1 cellular context compared by ENCODE assay signal in the genomic region with DNA sequence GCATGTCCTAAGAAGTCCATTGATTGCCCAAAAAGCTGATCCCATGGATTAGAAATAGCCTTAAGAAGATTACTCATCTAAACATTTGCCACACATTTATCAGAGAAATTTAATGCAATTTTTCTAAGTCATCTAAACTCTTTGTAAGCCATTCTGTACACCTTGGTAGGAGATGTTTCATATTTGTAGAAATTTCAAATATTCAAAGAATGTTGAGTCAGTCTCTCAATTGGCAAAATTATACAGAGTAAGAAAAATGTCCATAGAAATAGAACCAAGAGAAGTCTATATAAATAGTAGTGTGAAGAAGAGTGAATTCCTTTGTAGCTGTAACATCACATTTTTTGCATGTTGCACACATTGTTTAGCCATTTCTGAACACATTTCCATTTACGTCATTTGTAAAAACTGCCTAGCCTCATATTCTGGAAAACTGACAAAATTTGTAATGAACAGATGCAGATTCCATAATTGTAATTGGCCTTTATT.
TF ChIP-seq lines count a peak whose summit lies in the region.

No MANE protein-coding gene starts in this region.

TF ChIP-seq in SK-N-SH, 30 proteins besides CTCF, POLR2A, EP300 and RAD21 (continued from another document):
- TF ChIP-seq SMC3 (IDR thresholded peaks at IDR 0.05; ENCODE audit: low read depth, low read length) (no peak), RCOR1 (IDR thresholded peaks at IDR 0.05; ENCODE audit: low read length) (no peak), ELF1 (IDR thresholded peaks at IDR 0.05) (no peak), MEF2A (IDR thresholded peaks at IDR 0.05; ENCODE audit: borderline replicate concordance, low read depth) (peak; percentile 92), YY1 (IDR thresholded peaks at IDR 0.05; ENCODE audit: low read depth) (no peak), FOXM1 (IDR thresholded peaks at IDR 0.05; ENCODE audit: low read depth) (peak; percentile 88; the same call in 1 of the 2 replicates), GATA2 (CRISPR knock-in tag; IDR thresholded peaks at IDR 0.05) (no peak), TCF12 (IDR thresholded peaks at IDR 0.05) (peak; percentile 86), JUND (IDR thresholded peaks at IDR 0.05) (peak; percentile 84), NFIC (IDR thresholded peaks at IDR 0.05; ENCODE audit: borderline replicate concordance) (peak; percentile 69; the same call in 1 of the 2 replicates), POLR2AphosphoS5 (IDR thresholded peaks at IDR 0.05; ENCODE audit: low read depth, low read length) (peak; percentile 22; the same call in 1 of the 2 replicates), MXI1 (IDR thresholded peaks at IDR 0.05; ENCODE audit: low read depth, low read length) (no peak), FOXJ3 (CRISPR knock-in tag; IDR thresholded peaks at IDR 0.05) (no peak), RFX5 (IDR thresholded peaks at IDR 0.05; ENCODE audit: low read length) (no peak), GABPA (IDR thresholded peaks at IDR 0.05; ENCODE audit: low read depth) (no peak; the same call in 1 of the 2 replicates), EZH2phosphoT487 (IDR thresholded peaks at IDR 0.05; ENCODE audit: borderline replicate concordance, low read depth) (no peak)
- TF ChIP-seq, protein P1, sequence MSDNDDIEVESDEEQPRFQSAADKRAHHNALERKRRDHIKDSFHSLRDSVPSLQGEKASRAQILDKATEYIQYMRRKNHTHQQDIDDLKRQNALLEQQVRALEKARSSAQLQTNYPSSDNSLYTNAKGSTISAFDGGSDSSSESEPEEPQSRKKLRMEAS (IDR thresholded peaks at IDR 0.05; ENCODE audit: low read depth) = no peak
- TF ChIP-seq, protein P2, sequence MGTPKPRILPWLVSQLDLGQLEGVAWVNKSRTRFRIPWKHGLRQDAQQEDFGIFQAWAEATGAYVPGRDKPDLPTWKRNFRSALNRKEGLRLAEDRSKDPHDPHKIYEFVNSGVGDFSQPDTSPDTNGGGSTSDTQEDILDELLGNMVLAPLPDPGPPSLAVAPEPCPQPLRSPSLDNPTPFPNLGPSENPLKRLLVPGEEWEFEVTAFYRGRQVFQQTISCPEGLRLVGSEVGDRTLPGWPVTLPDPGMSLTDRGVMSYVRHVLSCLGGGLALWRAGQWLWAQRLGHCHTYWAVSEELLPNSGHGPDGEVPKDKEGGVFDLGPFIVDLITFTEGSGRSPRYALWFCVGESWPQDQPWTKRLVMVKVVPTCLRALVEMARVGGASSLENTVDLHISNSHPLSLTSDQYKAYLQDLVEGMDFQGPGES (IDR thresholded peaks at IDR 0.05; ENCODE audit: low read depth, low read length) = no peak
- TF ChIP-seq, protein P3, sequence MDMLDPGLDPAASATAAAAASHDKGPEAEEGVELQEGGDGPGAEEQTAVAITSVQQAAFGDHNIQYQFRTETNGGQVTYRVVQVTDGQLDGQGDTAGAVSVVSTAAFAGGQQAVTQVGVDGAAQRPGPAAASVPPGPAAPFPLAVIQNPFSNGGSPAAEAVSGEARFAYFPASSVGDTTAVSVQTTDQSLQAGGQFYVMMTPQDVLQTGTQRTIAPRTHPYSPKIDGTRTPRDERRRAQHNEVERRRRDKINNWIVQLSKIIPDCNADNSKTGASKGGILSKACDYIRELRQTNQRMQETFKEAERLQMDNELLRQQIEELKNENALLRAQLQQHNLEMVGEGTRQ (IDR thresholded peaks at IDR 0.05; ENCODE audit: borderline replicate concordance, low read depth, low read length) = no peak
- TF ChIP-seq, protein P4, sequence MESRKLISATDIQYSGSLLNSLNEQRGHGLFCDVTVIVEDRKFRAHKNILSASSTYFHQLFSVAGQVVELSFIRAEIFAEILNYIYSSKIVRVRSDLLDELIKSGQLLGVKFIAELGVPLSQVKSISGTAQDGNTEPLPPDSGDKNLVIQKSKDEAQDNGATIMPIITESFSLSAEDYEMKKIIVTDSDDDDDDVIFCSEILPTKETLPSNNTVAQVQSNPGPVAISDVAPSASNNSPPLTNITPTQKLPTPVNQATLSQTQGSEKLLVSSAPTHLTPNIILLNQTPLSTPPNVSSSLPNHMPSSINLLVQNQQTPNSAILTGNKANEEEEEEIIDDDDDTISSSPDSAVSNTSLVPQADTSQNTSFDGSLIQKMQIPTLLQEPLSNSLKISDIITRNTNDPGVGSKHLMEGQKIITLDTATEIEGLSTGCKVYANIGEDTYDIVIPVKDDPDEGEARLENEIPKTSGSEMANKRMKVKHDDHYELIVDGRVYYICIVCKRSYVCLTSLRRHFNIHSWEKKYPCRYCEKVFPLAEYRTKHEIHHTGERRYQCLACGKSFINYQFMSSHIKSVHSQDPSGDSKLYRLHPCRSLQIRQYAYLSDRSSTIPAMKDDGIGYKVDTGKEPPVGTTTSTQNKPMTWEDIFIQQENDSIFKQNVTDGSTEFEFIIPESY (IDR thresholded peaks at IDR 0.05; ENCODE audit: borderline replicate concordance, low read depth) = peak; percentile 27; the same call in 1 of the 2 replicates
- TF ChIP-seq, protein P5, sequence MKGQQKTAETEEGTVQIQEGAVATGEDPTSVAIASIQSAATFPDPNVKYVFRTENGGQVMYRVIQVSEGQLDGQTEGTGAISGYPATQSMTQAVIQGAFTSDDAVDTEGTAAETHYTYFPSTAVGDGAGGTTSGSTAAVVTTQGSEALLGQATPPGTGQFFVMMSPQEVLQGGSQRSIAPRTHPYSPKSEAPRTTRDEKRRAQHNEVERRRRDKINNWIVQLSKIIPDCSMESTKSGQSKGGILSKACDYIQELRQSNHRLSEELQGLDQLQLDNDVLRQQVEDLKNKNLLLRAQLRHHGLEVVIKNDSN (IDR thresholded peaks at IDR 0.05; ENCODE audit: borderline replicate concordance, low read depth) = no peak
